Comparison of ENCODE assay signal across 1 cellular context in genomic region chr11:15923169-15923568, GRCh38.
TF ChIP-seq lines count a peak whose summit lies in the region.

No MANE protein-coding gene starts in this region.

TF ChIP-seq in WTC11, 78 proteins besides CTCF, POLR2A, EP300 and RAD21 (continued from another document):
- TF ChIP-seq AFF4 (CRISPR knock-in tag; IDR thresholded peaks at IDR 0.05; ENCODE audit: borderline replicate concordance), result no peak
- no peak for TF ChIP-seq ELF4 (CRISPR knock-in tag; IDR thresholded peaks at IDR 0.05; ENCODE audit: low read depth)
- TF ChIP-seq ATF2 (CRISPR knock-in tag; IDR thresholded peaks at IDR 0.05; ENCODE audit: borderline replicate concordance, low read depth), result no peak
